In genomic region chr17:17495448-17496188, GRCh38 we compare ENCODE assay signal across 8 cellular contexts. TPM values are rescaled to one million over a fixed set of nuclear protein-coding genes. Genes with fewer than 3 reads are reported as not detected.
A peak's percentile ranks its signal among the peaks of the same experiment; 100 is the strongest.
DNase-seq lines count a peak whose midpoint lies in the region; ATAC-seq lines count a peak whose summit lies in the region.

No MANE protein-coding gene starts in this region.

- H3K27ac ChIP-seq in mesodermal cell (ENCODE audit: low read depth, low read length, severe bottlenecking) (no peak overlapping the region), thymus (ENCODE audit: low read depth) (no peak overlapping the region)

- H3K36me3 Mint-ChIP-seq in T-helper 2 cell treated with Interferon-gamma antibody and Interleukin-4, amounts not matched to agents 5 μg/mL and 100 μg/mL, for 36 hours (ENCODE audit: low read depth), result peaks cover 12% of the 10 kb centered on the region
- peaks cover 4% of the 10 kb centered on the region for H3K36me3 Mint-ChIP-seq in effector memory CD8-positive, alpha-beta T cell (ENCODE audit: insufficient read depth)

- H3K4me3 ChIP-seq in mesodermal cell (ENCODE audit: extremely low read depth, insufficient read depth, low read length, poor library complexity, severe bottlenecking), result peak overlapping the region; percentile 56
- H3K4me3 ChIP-seq in thymus (ENCODE audit: low read length), result peak overlapping the region; percentile 75

- H3K36me3 ChIP-seq in mesodermal cell (ENCODE audit: control insufficient read depth, insufficient read depth, low read length) (peaks cover 27% of the 10 kb centered on the region), thymus (ENCODE audit: control insufficient read depth, insufficient read depth) (peaks cover 28% of the 10 kb centered on the region)

- H3K4me1 ChIP-seq in mesodermal cell (ENCODE audit: control insufficient read depth, insufficient read depth, low read length, poor library complexity, severe bottlenecking) (peaks cover 10% of the 10 kb centered on the region), thymus (ENCODE audit: control insufficient read depth, insufficient read depth, low read length) (peaks cover 10% of the 10 kb centered on the region)

- peaks cover 17% of the 10 kb centered on the region for H3K27me3 ChIP-seq in thymus (ENCODE audit: control insufficient read depth, insufficient read depth)

- H3K4me1 Mint-ChIP-seq in T-helper 2 cell treated with Interferon-gamma antibody and Interleukin-4, amounts not matched to agents 5 μg/mL and 100 μg/mL, for 36 hours (ENCODE audit: low read depth), result peaks cover 8% of the 10 kb centered on the region
- peaks cover 7 to 14% of the 10 kb centered on the region in 2 donors for H3K4me1 Mint-ChIP-seq in effector memory CD8-positive, alpha-beta T cell (ENCODE audit: low read depth in 2 of 2)

- H3K27me3 Mint-ChIP-seq in T-helper 2 cell treated with Interferon-gamma antibody and Interleukin-4, amounts not matched to agents 5 μg/mL and 100 μg/mL, for 36 hours (ENCODE audit: low read depth), result peaks cover 20% of the 10 kb centered on the region
- H3K27me3 Mint-ChIP-seq in effector memory CD8-positive, alpha-beta T cell, result peaks cover 6 to 9% of the 10 kb centered on the region in 2 donors

- H3K9me3 ChIP-seq in mesodermal cell (ENCODE audit: control insufficient read depth, low read length), result no peaks in the 10 kb centered on the region
- H3K9me3 ChIP-seq in thymus (ENCODE audit: control insufficient read depth), result no peaks in the 10 kb centered on the region

- 2 to 3% methylated on average over 58 to 75 of the region's 77 CpGs for WGBS in mesodermal cell (ENCODE audit: insufficient coverage in 2 of 2), 2 experiments
- WGBS in thymus, result 2% methylated on average over 77 of the region's 77 CpGs

- peak overlapping the region; percentile 28 for H3K27ac Mint-ChIP-seq in T-helper 2 cell treated with Interferon-gamma antibody and Interleukin-4, amounts not matched to agents 5 μg/mL and 100 μg/mL, for 36 hours
- peak overlapping the region in 1 of 2 donors; percentile 64 for H3K27ac Mint-ChIP-seq in effector memory CD8-positive, alpha-beta T cell

- peak; percentile 5 for ATAC-seq in effector memory CD8-positive, alpha-beta T cell (replicated peaks)

- H3K9me3 Mint-ChIP-seq in T-helper 2 cell treated with Interferon-gamma antibody and Interleukin-4, amounts not matched to agents 5 μg/mL and 100 μg/mL, for 36 hours, result no peaks in the 10 kb centered on the region
- H3K9me3 Mint-ChIP-seq in effector memory CD8-positive, alpha-beta T cell, result no peaks in the 10 kb centered on the region

- H3K4me3 Mint-ChIP-seq in T-helper 2 cell treated with Interferon-gamma antibody and Interleukin-4, amounts not matched to agents 5 μg/mL and 100 μg/mL, for 36 hours, result peak overlapping the region; percentile 79
- H3K4me3 Mint-ChIP-seq in effector memory CD8-positive, alpha-beta T cell, result peak overlapping the region; percentile 78 to 82

- DNase-seq in DMS 273 (lab: John Stamatoyannopoulos, UW; ENCODE audit: unreplicated experiment), result peak; percentile 54
- DNase-seq in DMS 273 treated with DMSO at 0.1 percent for 48 hours (lab: John Stamatoyannopoulos, UW), result no peak
- no peak for DNase-seq in T-helper 2 cell treated with Interferon-gamma antibody and Interleukin-4, amounts not matched to agents 5 μg/mL and 100 μg/mL, for 36 hours (ENCODE audit: low spot score)
- peak in 1 of 3 experiments; percentile 15 for DNase-seq in effector memory CD8-positive, alpha-beta T cell
- DNase-seq in NAMALWA (ENCODE audit: low spot score), result no peak
- DNase-seq in iPS-NIHi7 (ENCODE audit: extremely low spot score), result no peak

RNA-seq across cellular contexts. Expression of gene RASD1, which starts 0.6 kb away (rescaled TPM):
- polyA plus RNA-seq in mesodermal cell (2013, experiment 1 of 2), result 4.6 TPM
- polyA plus RNA-seq in mesodermal cell (2013, experiment 2 of 2), result 3.3 TPM
- 12.1 TPM for polyA plus RNA-seq in thymus

RNA-seq across cellular contexts. Expression of gene MED9, which starts 18.8 kb away (rescaled TPM):
- polyA plus RNA-seq in mesodermal cell (2013, experiment 1 of 2), result 13.9 TPM
- 12.1 TPM for polyA plus RNA-seq in mesodermal cell (2013, experiment 2 of 2)
- polyA plus RNA-seq in thymus, result 14.3 TPM
